ENCODE assay signal across 8 cellular contexts in genomic region chr12:46933947-46934346, GRCh38.
A peak's percentile ranks its signal among the peaks of the same experiment; 100 is the strongest.
DNase-seq lines count a peak whose midpoint lies in the region; ATAC-seq and TF ChIP-seq lines count a peak whose summit lies in the region.

No MANE protein-coding gene starts in this region.

- TF ChIP-seq CTCF in AG09309 (IDR thresholded peaks at IDR 0.05; ENCODE audit: control insufficient read depth, insufficient read depth, low read depth, low read length, missing control alignments) (peak; percentile 68), RWPE2 (IDR thresholded peaks at IDR 0.05; ENCODE audit: poor library complexity, severe bottlenecking) (peak; percentile 87)

- H3K4me1 ChIP-seq in GM23248 (ENCODE audit: insufficient read depth) (peaks cover 9% of the 10 kb centered on the region; the same call in 1 of the 2 replicates), RWPE2 (ENCODE audit: insufficient read depth, poor library complexity, severe bottlenecking) (peaks cover 10% of the 10 kb centered on the region)

- H2AFZ ChIP-seq in GM23248 = peak overlapping the region; percentile 34; the same call in 1 of the 2 replicates

- H3K9me2 ChIP-seq in GM23248 (ENCODE audit: insufficient read depth) = no peaks in the 10 kb centered on the region

- in situ Hi-C loops in GM23248 (cut with MboI) = loop anchor here (5.0 to 25.0 kb wide), 2 partner anchors 262 to 572 kb away; partner anchors contain the start of gene SLC38A2

- H3K36me3 ChIP-seq in GM23248 (ENCODE audit: low read depth) = no peaks in the 10 kb centered on the region
- H3K36me3 ChIP-seq in RWPE2 (ENCODE audit: low read depth) = no peaks in the 10 kb centered on the region

- ATAC-seq in RWPE2 (ENCODE audit: low read depth) (peak; percentile 83), HG03442 (IDR thresholded peaks at IDR 0.05; ENCODE audit: unreplicated experiment) (no peak)

- H3K4me2 ChIP-seq in GM23248 (ENCODE audit: unreplicated experiment) = no peak overlapping the region

- no peaks in the 10 kb centered on the region for H3F3A ChIP-seq in GM23248 (ENCODE audit: insufficient read depth)

- no peaks in the 10 kb centered on the region for H3K79me2 ChIP-seq in GM23248 (ENCODE audit: insufficient read depth)

- H3K9me3 ChIP-seq in GM23248 (ENCODE audit: low read depth) = no peaks in the 10 kb centered on the region
- H3K9me3 ChIP-seq in RWPE2 (ENCODE audit: severe bottlenecking) = no peaks in the 10 kb centered on the region

- WGBS in GM23248 (ENCODE audit: low coverage in 1 of 2, low lambda C conversion rate in 2 of 2, missing lambda C conversion rate in 2 of 2), 2 experiments = 5 to 15% methylated on average over 1 of the region's 1 CpG

- no peak overlapping the region for H3K9ac ChIP-seq in GM23248

- H3K27me3 ChIP-seq in GM23248 (replicated peaks; ENCODE audit: insufficient read depth) (no peaks in the 10 kb centered on the region), RWPE2 (ENCODE audit: insufficient read depth, poor library complexity, severe bottlenecking) (no peaks in the 10 kb centered on the region)

- no peak overlapping the region for H3K27ac ChIP-seq in GM23248
- no peak overlapping the region for H3K27ac ChIP-seq in RWPE2 (ENCODE audit: poor library complexity, severe bottlenecking)

- H3K4me3 ChIP-seq in AG09309 (ENCODE audit: control insufficient read depth, low read depth, low read length) (no peak overlapping the region), GM23248 (no peak overlapping the region), RWPE2 (ENCODE audit: severe bottlenecking) (no peak overlapping the region)

- DNase-seq in AG09309 (ENCODE audit: low read depth) = peak; percentile 41
- peak; percentile 78 for DNase-seq in GM23248
- no peak for DNase-seq in RWPE2 (ENCODE audit: low spot score)
- peak; percentile 53 for DNase-seq in fibroblast of the conjunctiva (ENCODE audit: low read depth)
- DNase-seq in pulmonary artery endothelial cell (ENCODE audit: low read depth, low spot score) = peak; percentile 27
- no peak for DNase-seq in activated T-cell treated with anti-CD3 and anti-CD28 coated beads for 4 hours
- DNase-seq in NCI-H446 treated with DMSO at 0.1 percent for 48 hours (lab: John Stamatoyannopoulos, UW) = no peak

- H4K20me1 ChIP-seq in GM23248 (ENCODE audit: insufficient read depth) = no peaks in the 10 kb centered on the region

Comparison
In these comparisons a context has a peak if more than half of its experiments do, and no peak if none do; other contexts are left out.
1. DNase-seq: peak in AG09309 (single experiment), GM23248 (single experiment), fibroblast of the conjunctiva (single experiment) and pulmonary artery endothelial cell (single experiment); none in RWPE2 (single experiment), activated T-cell treated with anti-CD3 and anti-CD28 coated beads for 4 hours (single experiment) and NCI-H446 treated with DMSO at 0.1 percent for 48 hours (single experiment).